In the genomic region with DNA sequence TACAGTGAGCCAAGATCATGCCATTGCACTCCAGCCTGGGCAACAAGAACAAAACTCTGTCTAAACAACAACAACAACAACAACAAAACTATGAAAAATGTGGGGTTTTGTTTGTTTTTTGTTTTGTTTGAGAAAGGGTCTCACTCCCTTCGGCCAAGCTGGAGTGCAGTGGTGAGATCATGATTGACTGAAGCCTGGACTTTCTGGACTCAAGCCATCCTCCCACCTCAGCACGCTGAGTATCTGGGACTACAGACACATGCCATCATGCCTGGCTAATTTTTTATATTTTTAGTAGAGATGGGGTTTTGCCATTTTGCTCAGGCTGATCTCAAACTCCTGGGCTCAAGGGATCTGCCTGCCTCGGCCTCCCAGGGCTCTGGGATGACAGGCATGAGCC, we compare ENCODE assay signal across 11 cellular contexts.
"Had no signal": no experiment of that assay in that cellular context is flagged by ENCODE, and none has a peak within 500 bp of the region (broad histone marks: within the 10 kb centered on the region; RNA-seq: fewer than 3 reads in every experiment).

No MANE protein-coding gene starts in this region.

- H3K9ac ChIP-seq: GM23248 had no signal

- H3K4me1 ChIP-seq: HAP-1 had no signal

- H2AFZ ChIP-seq: GM23248, GM23338 had no signal

- H3K4me3 ChIP-seq: GM23248, GM23338, HAP-1 had no signal

- H3K27ac ChIP-seq: GM23248 had no signal

- H3K9me3 ChIP-seq: HAP-1 had no signal

- H3K4me2 ChIP-seq: GM23338 had no signal

- DNase-seq: GM23248, GOT3, H7, H9, HCEC 1CT, HFFc6 had no signal

- FAIRE-seq: H1, H54 had no signal

- ATAC-seq: GM23338, HCT116 had no signal
